Comparison of ENCODE assay signal across 1 cellular context in genomic region chr12:116538076-116538591, GRCh38.
TF ChIP-seq lines count a peak whose summit lies in the region.

No MANE protein-coding gene starts in this region.

TF ChIP-seq in GM12878, 131 proteins besides CTCF, POLR2A, EP300 and RAD21 (continued from another document and continues in another):
- no peak for TF ChIP-seq REST (IDR thresholded peaks at IDR 0.05; ENCODE audit: low read depth, low read length)
- no peak for TF ChIP-seq PRDM15 (CRISPR knock-in tag; IDR thresholded peaks at IDR 0.05)
- no peak for TF ChIP-seq PKNOX1 (IDR thresholded peaks at IDR 0.05)
- no peak for TF ChIP-seq CHD1 (IDR thresholded peaks at IDR 0.05; ENCODE audit: low read depth, low read length)
- no peak for TF ChIP-seq MLLT1 (IDR thresholded peaks at IDR 0.05)
- TF ChIP-seq ZSCAN29 (IDR thresholded peaks at IDR 0.05), result peak; percentile 68; the same call in 1 of the 2 replicates
- TF ChIP-seq KAT2A (conservative IDR thresholded peaks at IDR 0.05; ENCODE audit: control insufficient read depth, low read depth, low read length), result no peak
- no peak for TF ChIP-seq SIX5 (IDR thresholded peaks at IDR 0.05; ENCODE audit: low read depth, low read length, severe bottlenecking)
- TF ChIP-seq ZNF274 (IDR thresholded peaks at IDR 0.05; ENCODE audit: insufficient read depth, insufficient read length), result no peak
- TF ChIP-seq BCL11A (IDR thresholded peaks at IDR 0.05; ENCODE audit: low read depth, low read length), result 0 out of 2 replicates have a peak, but pooled peaks have one; percentile 79
- TF ChIP-seq IRF4 (IDR thresholded peaks at IDR 0.05; ENCODE audit: low read depth, low read length), result peak; percentile 85
- no peak for TF ChIP-seq KDM1A (IDR thresholded peaks at IDR 0.05; ENCODE audit: borderline replicate concordance)
- TF ChIP-seq POLR2AphosphoS5 (IDR thresholded peaks at IDR 0.05; ENCODE audit: low read length), result no peak
- TF ChIP-seq BACH1 (IDR thresholded peaks at IDR 0.05; ENCODE audit: borderline replicate concordance), result 0 out of 2 replicates have a peak, but pooled peaks have one; percentile 20
- peak; percentile 72 for TF ChIP-seq EED (IDR thresholded peaks at IDR 0.05; ENCODE audit: low read depth)
- TF ChIP-seq NKRF (conservative IDR thresholded peaks at IDR 0.05), result 0 out of 2 replicates have a peak, but pooled peaks have one; percentile 18
- TF ChIP-seq ATF7 (IDR thresholded peaks at IDR 0.05; ENCODE audit: low read depth), result 0 out of 2 replicates have a peak, but pooled peaks have one; percentile 10
- TF ChIP-seq HCFC1 (IDR thresholded peaks at IDR 0.05; ENCODE audit: low read length), result no peak
- no peak for TF ChIP-seq MYB (IDR thresholded peaks at IDR 0.05; ENCODE audit: borderline replicate concordance, low read depth, low read length)
- no peak for TF ChIP-seq SUZ12 (IDR thresholded peaks at IDR 0.05; ENCODE audit: unreplicated experiment)
- no peak; the same call in 2 of the 3 replicates for TF ChIP-seq POU2F2 (IDR thresholded peaks at IDR 0.05; ENCODE audit: borderline replicate concordance, low read depth, low read length)
- no peak for TF ChIP-seq CEBPZ (IDR thresholded peaks at IDR 0.05; ENCODE audit: low read depth, low read length)
- no peak for TF ChIP-seq NBN (IDR thresholded peaks at IDR 0.05)
- TF ChIP-seq USF1 (IDR thresholded peaks at IDR 0.05; ENCODE audit: borderline replicate concordance, extremely low read length, insufficient read depth, low read depth, low read length), result no peak
- no peak for TF ChIP-seq ESRRA (IDR thresholded peaks at IDR 0.05; ENCODE audit: low read length)
- no peak for TF ChIP-seq PML (IDR thresholded peaks at IDR 0.05; ENCODE audit: low read length)
- no peak for TF ChIP-seq MXI1 (IDR thresholded peaks at IDR 0.05; ENCODE audit: low read depth, low read length)
- TF ChIP-seq SMARCA5 (IDR thresholded peaks at IDR 0.05), result peak; percentile 61; the same call in 1 of the 2 replicates
- TF ChIP-seq RAD51 (IDR thresholded peaks at IDR 0.05), result peak; percentile 26; the same call in 1 of the 2 replicates
- TF ChIP-seq SUPT20H (IDR thresholded peaks at IDR 0.05; ENCODE audit: borderline replicate concordance, control insufficient read depth, low read depth, low read length), result no peak
- peak; percentile 49 for TF ChIP-seq NR2C1 (IDR thresholded peaks at IDR 0.05)
- TF ChIP-seq CREB1 (IDR thresholded peaks at IDR 0.05; ENCODE audit: low read depth), result no peak
- no peak for TF ChIP-seq TCF3 (IDR thresholded peaks at IDR 0.05; ENCODE audit: borderline replicate concordance, insufficient read depth, low read depth, low read length)
- TF ChIP-seq SKIL (IDR thresholded peaks at IDR 0.05; ENCODE audit: low read depth, poor library complexity, severe bottlenecking), result no peak
- no peak for TF ChIP-seq SMC3 (IDR thresholded peaks at IDR 0.05; ENCODE audit: borderline replicate concordance, low read length)
- TF ChIP-seq MYC (IDR thresholded peaks at IDR 0.05; ENCODE audit: insufficient read depth, insufficient read length, insufficient replicate concordance, low read length, severe bottlenecking), result no peak
- TF ChIP-seq ZNF24 (IDR thresholded peaks at IDR 0.05), result no peak
- no peak for TF ChIP-seq KLF5 (IDR thresholded peaks at IDR 0.05; ENCODE audit: partially characterized antibody)
- TF ChIP-seq HSF1 (IDR thresholded peaks at IDR 0.05; ENCODE audit: low read depth, low read length), result no peak
- TF ChIP-seq CBFB (IDR thresholded peaks at IDR 0.05; ENCODE audit: low read depth), result no peak; the same call in 1 of the 2 replicates
- no peak for TF ChIP-seq RB1 (IDR thresholded peaks at IDR 0.05; ENCODE audit: borderline replicate concordance)
- TF ChIP-seq MEF2B (IDR thresholded peaks at IDR 0.05; ENCODE audit: partially characterized antibody, poor library complexity, severe bottlenecking), result peak; percentile 87
- TF ChIP-seq JUND (IDR thresholded peaks at IDR 0.05; ENCODE audit: low read depth, low read length), result no peak
- no peak for TF ChIP-seq SMAD5 (IDR thresholded peaks at IDR 0.05; ENCODE audit: low read depth)
